9 cellular contexts compared by ENCODE assay signal in the genomic region with DNA sequence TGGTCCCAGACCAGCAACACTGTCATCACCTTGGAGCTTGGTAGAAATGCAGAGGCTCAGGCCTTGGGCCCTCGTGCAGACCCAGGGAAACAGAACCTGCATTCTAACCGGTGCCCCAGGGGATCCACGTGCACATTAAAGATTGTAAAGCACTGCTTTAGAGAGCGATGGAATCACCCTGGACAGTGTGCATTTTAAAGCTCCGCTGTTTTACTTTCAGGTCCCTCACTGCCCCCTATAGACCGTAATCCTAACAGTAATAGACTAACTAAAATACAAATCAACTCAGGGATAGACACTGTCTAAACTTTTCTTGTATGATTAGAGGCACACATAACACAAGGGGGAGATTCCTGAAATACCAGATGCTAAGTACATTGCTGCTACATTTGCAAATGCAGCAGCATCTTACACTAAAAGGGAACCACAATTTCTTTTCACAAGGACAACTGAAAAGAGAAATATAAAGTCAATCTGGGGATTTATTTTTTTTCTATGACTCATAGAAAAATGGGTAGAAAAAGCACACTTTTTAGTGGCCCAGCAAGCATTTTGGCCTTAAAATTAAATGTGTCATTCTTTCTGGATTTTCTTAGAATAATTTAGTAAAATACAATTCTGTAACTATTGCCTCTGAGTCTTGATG. TPM values are rescaled to one million over a fixed set of nuclear protein-coding genes. Genes with fewer than 3 reads are reported as not detected.
DNase-seq lines count a peak whose midpoint lies in the region; ATAC-seq and TF ChIP-seq lines count a peak whose summit lies in the region.
"Had no signal": no experiment of that assay in that cellular context is flagged by ENCODE, and none has a peak within 500 bp of the region (broad histone marks: within the 10 kb centered on the region; RNA-seq: fewer than 3 reads in every experiment).

No MANE protein-coding gene starts in this region.

- intact Hi-C loops in Caco-2 (cut with micrococcal nuclease; ENCODE audit: unreplicated experiment), result loop anchor here (1.0 to 5.0 kb wide), 2 partner anchors 188 to 601 kb away; no protein-coding TSS in a partner anchor

- no peaks in the 10 kb centered on the region for H3K36me3 ChIP-seq in Caco-2 (ENCODE audit: control insufficient read depth, insufficient read depth, low read length)
- no peaks in the 10 kb centered on the region for H3K36me3 ChIP-seq in adipocyte (ENCODE audit: control insufficient read depth, insufficient read depth, low read length, severe bottlenecking)
- H3K36me3 ChIP-seq: thoracic aorta had no signal

- H3K36me3 Mint-ChIP-seq in Caco-2 (ENCODE audit: insufficient read depth, unreplicated experiment), result no peaks in the 10 kb centered on the region
- H3K36me3 Mint-ChIP-seq in naive thymus-derived CD8-positive, alpha-beta T cell, result no peaks in the 10 kb centered on the region

- H3K4me1 ChIP-seq in Caco-2, result peaks cover 5% of the 10 kb centered on the region; the same call in 1 of the 2 replicates
- peaks cover 4% of the 10 kb centered on the region for H3K4me1 ChIP-seq in adipocyte (ENCODE audit: control insufficient read depth, insufficient read depth, low read length)

- H3K27me3 ChIP-seq in Caco-2 (replicated peaks; ENCODE audit: control insufficient read depth, insufficient read depth, low read length) (no peaks in the 10 kb centered on the region), adipocyte (replicated peaks; ENCODE audit: control insufficient read depth, insufficient read depth, low read length) (peaks cover 22% of the 10 kb centered on the region)

- peak; percentile 29 to 43 for TF ChIP-seq CTCF in Caco-2 (IDR thresholded peaks at IDR 0.05; ENCODE audit: insufficient read depth in 1 of 2, low read depth in 1 of 2, low read length in 1 of 2, severe bottlenecking in 1 of 2, unreplicated experiment in 1 of 2)

- DNase-seq in Caco-2 (peak in 1 of 2 experiments; percentile 35), HuH-7.5 (ENCODE audit: low spot score) (peak; percentile 37), adipocyte (ENCODE audit: low read depth) (peak; percentile 80), kidney glomerular epithelial cell (lab: John Stamatoyannopoulos, UW) (peak; percentile 65), activated gamma-delta T cell (lab: John Stamatoyannopoulos, UW) (no peak)
- DNase-seq in naive thymus-derived CD8-positive, alpha-beta T cell, result no peak

- H3K4me1 Mint-ChIP-seq in Caco-2 (ENCODE audit: low read depth, unreplicated experiment), result no peaks in the 10 kb centered on the region
- peaks cover 4 to 5% (median 5%) of the 10 kb centered on the region in 4 donors for H3K4me1 Mint-ChIP-seq in naive thymus-derived CD8-positive, alpha-beta T cell

- no peaks in the 10 kb centered on the region for H3K9me3 ChIP-seq in Caco-2
- no peaks in the 10 kb centered on the region for H3K9me3 ChIP-seq in adipocyte (ENCODE audit: control insufficient read depth, low read length)
- H3K9me3 ChIP-seq: thoracic aorta had no signal

- no peaks in the 10 kb centered on the region for H3K9me3 Mint-ChIP-seq in Caco-2 (ENCODE audit: unreplicated experiment)
- peaks cover 0 to under 1% (median 0%) of the 10 kb centered on the region in 9 donors for H3K9me3 Mint-ChIP-seq in naive thymus-derived CD8-positive, alpha-beta T cell

- no peak overlapping the region for H3K9ac ChIP-seq in adipocyte (ENCODE audit: low read length)

- no peaks in the 10 kb centered on the region for H3K27me3 Mint-ChIP-seq in Caco-2 (ENCODE audit: insufficient read depth, unreplicated experiment)
- peaks cover 11 to 33% (median 29%) of the 10 kb centered on the region in 5 donors for H3K27me3 Mint-ChIP-seq in naive thymus-derived CD8-positive, alpha-beta T cell

- BruUV-seq in Caco-2 (replicated peaks; lab: Mats Ljungman, UMichigan), result no TSS peak

- ATAC-seq in GM21576 (IDR thresholded peaks at IDR 0.05; ENCODE audit: unreplicated experiment), result no peak
- ATAC-seq in GM19035 (IDR thresholded peaks at IDR 0.05; ENCODE audit: unreplicated experiment), result no peak
- ATAC-seq in naive thymus-derived CD8-positive, alpha-beta T cell, result no peak

- CTCF ChIA-PET in Caco-2 (lab: Charles Lee), result interaction anchor here (0.5 to 4.7 kb wide), 8 partner anchors 11 to 247 kb away, joined by 3 to 56 read pairs (median 4); no protein-coding TSS in a partner anchor

- POLR2A ChIA-PET in Caco-2 (lab: Charles Lee), result no interaction called here
- POLR2A ChIA-PET in naive thymus-derived CD8-positive, alpha-beta T cell (lab: Charles Lee), result no interaction called here

- no peak overlapping the region for H3K27ac Mint-ChIP-seq in Caco-2 (ENCODE audit: unreplicated experiment)
- no peak overlapping the region for H3K27ac Mint-ChIP-seq in naive thymus-derived CD8-positive, alpha-beta T cell

- H3K4me3 Mint-ChIP-seq in Caco-2 (ENCODE audit: unreplicated experiment), result no peak overlapping the region
- H3K4me3 Mint-ChIP-seq in naive thymus-derived CD8-positive, alpha-beta T cell, result no peak overlapping the region

- H3K4me3 ChIP-seq in Caco-2 (ENCODE audit: low read depth, low read length), result no peak overlapping the region
- no peak overlapping the region for H3K4me3 ChIP-seq in adipocyte (ENCODE audit: low read length)
- H3K4me3 ChIP-seq: thoracic aorta had no signal

RNA-seq across cellular contexts. Expression of gene SH3GL3, which starts 10.5 kb away (rescaled TPM):
- not detected in 2 replicates for total RNA-seq in Caco-2 (2022)
- not detected for total RNA-seq in naive thymus-derived CD8-positive, alpha-beta T cell
- polyA plus RNA-seq in naive thymus-derived CD8-positive, alpha-beta T cell, result not detected

Comparison
In these comparisons a context has a peak if more than half of its experiments do, and no peak if none do; other contexts are left out.
1. DNase-seq: peak in HuH-7.5 (single experiment), adipocyte (single experiment) and kidney glomerular epithelial cell (single experiment); none in activated gamma-delta T cell (single experiment) and naive thymus-derived CD8-positive, alpha-beta T cell (0 of 10).